8 cellular contexts compared by ENCODE assay signal in the genomic region with DNA sequence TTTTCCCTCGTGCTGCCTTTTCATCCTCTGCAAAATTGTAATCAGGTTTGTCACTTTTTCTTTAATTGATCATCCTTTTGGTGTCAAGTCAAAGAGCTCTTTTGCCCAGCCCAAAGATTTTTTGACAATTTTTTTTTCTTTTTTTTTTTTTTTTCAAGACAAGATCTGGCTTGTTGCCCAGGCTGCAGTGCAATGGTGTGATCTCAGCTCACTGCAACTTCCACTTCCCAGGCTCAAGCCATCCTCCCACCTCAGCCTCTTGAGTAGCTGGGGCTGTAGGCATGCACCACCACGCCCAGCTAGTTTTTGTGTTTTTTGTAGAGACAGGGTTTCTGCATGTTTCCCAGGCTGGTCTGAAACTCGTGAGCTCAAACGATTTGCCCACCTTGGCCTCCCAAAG. TPM values are rescaled to one million over a fixed set of nuclear protein-coding genes. Genes with fewer than 3 reads are reported as not detected.
DNase-seq lines count a peak whose midpoint lies in the region; ATAC-seq and TF ChIP-seq lines count a peak whose summit lies in the region.

No MANE protein-coding gene starts in this region.

- no peaks in the 10 kb centered on the region for H3K4me1 ChIP-seq in SJCRH30
- peaks cover 0 to 25% (median 6%) of the 10 kb centered on the region in 4 donors for H3K4me1 ChIP-seq in transverse colon

- TF ChIP-seq CTCF in transverse colon (IDR thresholded peaks at IDR 0.05) (no peak), WERI-Rb-1 (IDR thresholded peaks at IDR 0.05; ENCODE audit: low read depth, low read length) (no peak)

- TF ChIP-seq POLR2A in transverse colon (IDR thresholded peaks at IDR 0.05): no peak

- H3K27me3 ChIP-seq in SJCRH30: no peaks in the 10 kb centered on the region
- H3K27me3 ChIP-seq in transverse colon: no peaks in the 10 kb centered on the region
- no peaks in the 10 kb centered on the region for H3K27me3 ChIP-seq in WERI-Rb-1 (ENCODE audit: insufficient read depth, low read depth, severe bottlenecking)

- WGBS in transverse colon (ENCODE audit: low coverage in 1 of 2), 2 donors: 64 to 70% methylated on average over 3 to 4 of the region's 4 CpGs

- DNase-seq in left cardiac atrium: peak; percentile 36
- no peak for DNase-seq in cardiac septum (ENCODE audit: low spot score)
- DNase-seq in SJCRH30: peak; percentile 17 to 19
- DNase-seq in epithelial cell of prostate (ENCODE audit: low read depth, low spot score): peak; percentile 3
- DNase-seq in transverse colon: peak; percentile 23
- no peak for DNase-seq in SK-N-DZ (ENCODE audit: low spot score)
- no peak for DNase-seq in WERI-Rb-1

- H3K27ac ChIP-seq in SJCRH30 (no peak overlapping the region), epithelial cell of prostate (peak overlapping the region; percentile 19), transverse colon (peak overlapping the region in 2 of 4 donors; percentile 29 to 32), WERI-Rb-1 (no peak overlapping the region)

- H3K9me3 ChIP-seq in SJCRH30 (replicated peaks) (no peaks in the 10 kb centered on the region), transverse colon (no peaks in the 10 kb centered on the region), WERI-Rb-1 (ENCODE audit: severe bottlenecking) (no peaks in the 10 kb centered on the region)

- no peak overlapping the region for H3K4me3 ChIP-seq in SJCRH30
- no peak overlapping the region for H3K4me3 ChIP-seq in transverse colon
- no peak overlapping the region for H3K4me3 ChIP-seq in WERI-Rb-1 (ENCODE audit: low read depth, low read length)

- peak in 1 of 2 donors; percentile 58 for ATAC-seq in left cardiac atrium
- ATAC-seq in HG03460 (IDR thresholded peaks at IDR 0.05; ENCODE audit: unreplicated experiment): no peak

- TF ChIP-seq EP300 in transverse colon (IDR thresholded peaks at IDR 0.05; ENCODE audit: low read depth): no peak

- in situ Hi-C loops in transverse colon (cut with MboI; ENCODE audit: low pct_ligation_motif_present in 1 of 4, low pct_unique_long_range_greater_than_20kb in 1 of 4, low sequenced_read_pairs in 3 of 4): no loop called here

- peaks cover 35% of the 10 kb centered on the region for H3K36me3 ChIP-seq in SJCRH30
- peaks cover 0 to 33% (median 8%) of the 10 kb centered on the region in 4 donors for H3K36me3 ChIP-seq in transverse colon
- H3K36me3 ChIP-seq in WERI-Rb-1: peaks cover 16% of the 10 kb centered on the region

- intact Hi-C loops in left cardiac atrium (cut with DNase I) (no loop called here), cardiac septum (cut with DNase I) (no loop called here), transverse colon (cut with DNase I; ENCODE audit: low total_unique reads) (no loop called here)

RNA-seq across cellular contexts. Expression of gene CDK7, which starts 36.7 kb away (rescaled TPM):
- total RNA-seq in left cardiac atrium (10 to 100 TPM; 11.1 to 14.4 TPM), cardiac septum (13.3 TPM), transverse colon (10 to 100 TPM; 10.8 to 61.7 (median 21.4) TPM)
- total RNA-seq in SJCRH30 (2014; rRNA removed; shearing (Covaris generic)): 39.7 and 46.6 TPM in 2 replicates
- 55.1 and 59.1 TPM in 2 replicates for polyA plus RNA-seq in SK-N-DZ (2014; cell fraction: cytosol; rRNA removed)
- polyA plus RNA-seq in SK-N-DZ (2014; cell fraction: nucleus; rRNA removed): 29.7 and 31.1 TPM in 2 replicates

Comparison
In these comparisons a context has a peak if more than half of its experiments do, and no peak if none do; other contexts are left out.
1. DNase-seq: peak in left cardiac atrium (single experiment), SJCRH30 (2 of 2), epithelial cell of prostate (single experiment) and transverse colon (single experiment); none in cardiac septum (single experiment), SK-N-DZ (single experiment) and WERI-Rb-1 (single experiment).